ENCODE assay signal across 11 cellular contexts in the genomic region with DNA sequence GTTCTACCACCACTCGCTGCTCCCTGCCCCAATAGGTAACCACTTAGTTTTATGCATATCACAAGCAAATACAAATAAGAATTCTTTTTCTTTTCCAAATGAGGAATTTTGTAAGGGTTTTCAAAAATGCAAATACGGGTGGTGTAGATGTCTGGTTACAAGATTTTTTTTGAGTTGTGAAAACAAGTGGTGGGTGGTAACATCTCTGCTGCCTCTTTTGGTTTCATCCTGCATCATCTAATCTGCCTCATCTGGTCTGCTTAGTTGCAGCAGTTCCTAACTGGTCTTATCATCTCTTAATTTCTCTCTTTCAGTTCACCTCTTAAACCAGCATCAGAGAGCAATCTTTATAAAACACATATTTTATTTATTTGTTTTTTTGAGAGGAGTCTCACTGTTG. TPM values are rescaled to one million over a fixed set of nuclear protein-coding genes. Genes with fewer than 3 reads are reported as not detected.
DNase-seq lines count a peak whose midpoint lies in the region; ATAC-seq and TF ChIP-seq lines count a peak whose summit lies in the region.
"Had no signal": no experiment of that assay in that cellular context is flagged by ENCODE, and none has a peak within 500 bp of the region (broad histone marks: within the 10 kb centered on the region; RNA-seq: fewer than 3 reads in every experiment).

No MANE protein-coding gene starts in this region.

- no peak for TF ChIP-seq CTCF in GM06990 (IDR thresholded peaks at IDR 0.05; ENCODE audit: insufficient read depth, low read length, poor library complexity, severe bottlenecking)
- no peak for TF ChIP-seq CTCF in activated B cell treated with CpG ODN at 0.5 μM for 24 hours (IDR thresholded peaks at IDR 0.05)
- TF ChIP-seq CTCF in coronary artery (IDR thresholded peaks at IDR 0.05): no peak

- no peaks in the 10 kb centered on the region for H3K27me3 Mint-ChIP-seq in activated B cell treated with CpG ODN at 0.5 μM for 24 hours

- POLR2A ChIA-PET in activated B cell treated with CpG ODN at 0.5 μM for 24 hours (lab: Charles Lee): interaction anchor here (0.7 kb wide), 1 partner anchor 214 kb away, joined by 4 read pairs; no protein-coding TSS in a partner anchor

- peak overlapping the region; percentile 93 for H3K27ac Mint-ChIP-seq in activated B cell treated with CpG ODN at 0.5 μM for 24 hours

- peak overlapping the region; percentile 56 for H3K4me3 Mint-ChIP-seq in activated B cell treated with CpG ODN at 0.5 μM for 24 hours

- DNase-seq in GM06990 (ENCODE audit: extremely low read depth, insufficient read length) (peak; percentile 46), activated B cell treated with CpG ODN at 0.5 μM for 24 hours (no peak), coronary artery (ENCODE audit: low spot score) (no peak), left ventricle myocardium superior (no peak), C1 segment of cervical spinal cord (lab: John Stamatoyannopoulos, UW) (no peak)
- DNase-seq: activated effector memory CD4-positive, alpha-beta T cell treated with Interleukin-2 at 50 U/mL for 16 hours; islet precursor cell; NCI-H1694 had no signal

- no peak overlapping the region for H3K27ac ChIP-seq in coronary artery

- intact Hi-C loops in activated B cell treated with CpG ODN at 0.5 μM for 24 hours (cut with micrococcal nuclease): loop anchor here (5.0 to 10.0 kb wide), 3 partner anchors 47 to 741 kb away; a partner anchor contains a TSS
- intact Hi-C loops in left ventricle myocardium superior (cut with micrococcal nuclease): no loop called here

- CTCF ChIA-PET in activated B cell treated with CpG ODN at 0.5 μM for 24 hours (lab: Charles Lee): interaction anchor here (4.1 kb wide), 1 partner anchor 9 kb away, joined by 28 read pairs; no protein-coding TSS in a partner anchor

- peaks cover 12% of the 10 kb centered on the region for H3K36me3 ChIP-seq in GM06990 (ENCODE audit: control insufficient read depth, insufficient read depth, low read length)

- H3K4me3 ChIP-seq in GM06990 (replicated peaks; ENCODE audit: low read depth, low read length) (peak overlapping the region; percentile 49), coronary artery (no peak overlapping the region)

- H3K27me3 ChIP-seq in GM06990 (replicated peaks; ENCODE audit: control insufficient read depth, insufficient read depth, low read length): no peaks in the 10 kb centered on the region

- ATAC-seq in GM19035 (IDR thresholded peaks at IDR 0.05; ENCODE audit: unreplicated experiment): peak; percentile 43
- peak; percentile 27 for ATAC-seq in HG02981 (IDR thresholded peaks at IDR 0.05; ENCODE audit: unreplicated experiment)
- ATAC-seq in activated B cell treated with CpG ODN at 0.5 μM for 24 hours (ENCODE audit: low read depth): no peak
- ATAC-seq in HG03457 (IDR thresholded peaks at IDR 0.05; ENCODE audit: unreplicated experiment): no peak
- ATAC-seq in left ventricle myocardium superior: no peak

- peaks cover 84% of the 10 kb centered on the region for H3K36me3 Mint-ChIP-seq in activated B cell treated with CpG ODN at 0.5 μM for 24 hours (ENCODE audit: low read depth)

- H3K9me3 Mint-ChIP-seq in activated B cell treated with CpG ODN at 0.5 μM for 24 hours: no peaks in the 10 kb centered on the region

- peaks cover 95% of the 10 kb centered on the region for H3K4me1 Mint-ChIP-seq in activated B cell treated with CpG ODN at 0.5 μM for 24 hours

RNA-seq across cellular contexts. Expression of a gene that starts 5.3 kb away (rescaled TPM):
- total RNA-seq in activated B cell treated with CpG ODN at 0.5 μM for 24 hours: 51.0 and 57.2 TPM in 2 replicates
- total RNA-seq in left ventricle myocardium superior: 31.6 TPM

RNA-seq across cellular contexts. Expression of a gene that starts 30.7 kb away (rescaled TPM):
- total RNA-seq in activated B cell treated with CpG ODN at 0.5 μM for 24 hours (27.4 and 28.1 TPM in 2 replicates), left ventricle myocardium superior (49.4 TPM)

RNA-seq across cellular contexts. Expression of a gene that starts 31.1 kb away (rescaled TPM):
- total RNA-seq in activated B cell treated with CpG ODN at 0.5 μM for 24 hours (58.3 and 58.9 TPM in 2 replicates), left ventricle myocardium superior (161 TPM)

RNA-seq across cellular contexts. Expression of a gene that starts 55.6 kb away (rescaled TPM):
- total RNA-seq in activated B cell treated with CpG ODN at 0.5 μM for 24 hours (not detected in 2 replicates), left ventricle myocardium superior (not detected)

Comparison
In these comparisons a context has a peak if more than half of its experiments do, and no peak if none do; other contexts are left out.
1. ATAC-seq: peak in GM19035 (single experiment) and HG02981 (single experiment); none in activated B cell treated with CpG ODN at 0.5 μM for 24 hours (single experiment), HG03457 (single experiment) and left ventricle myocardium superior (single experiment).